Comparison of ENCODE assay signal across 34 cellular contexts in genomic region chr15:80766275-80766674, GRCh38. TPM values are rescaled to one million over a fixed set of nuclear protein-coding genes. Genes with fewer than 3 reads are reported as not detected.
"Had no signal": no experiment of that assay in that cellular context is flagged by ENCODE, and none has a peak within 500 bp of the region (broad histone marks: within the 10 kb centered on the region; RNA-seq: fewer than 3 reads in every experiment).

No MANE protein-coding gene starts in this region.

- H3K4me1 Mint-ChIP-seq: activated CD4-positive, alpha-beta T cell treated with anti-CD3 and anti-CD28 coated beads for 36 hours; activated CD4-positive, alpha-beta T cell treated with anti-CD3 and anti-CD28 coated beads, Interleukin-2, amount 10 ng/mL, durations not matched to agents 24 days and 14 days; activated CD8-positive, alpha-beta memory T cell treated with anti-CD3 and anti-CD28 coated beads, Interleukin-2, amount 10 ng/mL, durations not matched to agents 7 days and 5 days; activated naive CD4-positive, alpha-beta T cell treated with anti-CD3 and anti-CD28 coated beads, Interleukin-2, amount 10 ng/mL, durations not matched to agents 7 days and 5 days; activated naive CD8-positive, alpha-beta T cell treated with anti-CD3 and anti-CD28 coated beads, Interleukin-2, amount 10 ng/mL, durations not matched to agents 7 days and 5 days; brain had no signal

- DNase-seq: activated CD4-positive, alpha-beta memory T cell treated with anti-CD3 and anti-CD28 coated beads for 36 hours; activated CD4-positive, alpha-beta T cell treated with anti-CD3 and anti-CD28 coated beads for 36 hours; activated CD4-positive, alpha-beta T cell treated with anti-CD3 and anti-CD28 coated beads, Interleukin-2, amount 10 ng/mL, durations not matched to agents 24 days and 14 days; activated CD4-positive, CD25-positive, alpha-beta regulatory T cell; activated CD4-positive, CD25-positive, alpha-beta regulatory T cell treated with anti-CD3 and anti-CD28 coated beads, Interleukin-2, amount 50 U/mL, for 72 hours; activated CD8-positive, alpha-beta memory T cell treated with anti-CD3 and anti-CD28 coated beads, Interleukin-2, amount 10 ng/mL, durations not matched to agents 7 days and 5 days; activated CD8-positive, alpha-beta memory T cell treated with anti-CD3 and anti-CD28 coated beads, Interleukin-2, amount 50 U/mL, for 4 hours; activated CD8-positive, alpha-beta T cell treated with anti-CD3 and anti-CD28 coated beads, Interleukin-2, amount 10 ng/mL, durations not matched to agents 7 days and 5 days; activated effector memory CD4-positive, alpha-beta T cell treated with anti-CD3 and anti-CD28 coated beads, Interleukin-2, amount 50 U/mL, for 16 hours; activated naive CD4-positive, alpha-beta T cell; activated naive CD4-positive, alpha-beta T cell treated with anti-CD3 and anti-CD28 coated beads, Interleukin-2, amount 10 ng/mL, durations not matched to agents 7 days and 5 days; activated naive CD8-positive, alpha-beta T cell treated with anti-CD3 and anti-CD28 coated beads, Interleukin-2, amount 10 ng/mL, durations not matched to agents 7 days and 5 days; activated T-cell treated with anti-CD3 and anti-CD28 coated beads, Interleukin-2, amount 50 U/mL, for 1 hour; activated T-cell treated with anti-CD3 and anti-CD28 coated beads, Interleukin-2, amount 50 U/mL, for 48 hours; central memory CD4-positive, alpha-beta T cell; cerebellar nuclear complex; colonic mucosa; effector CD8-positive, alpha-beta T cell; esophagus squamous epithelium; foreskin melanocyte; heart right ventricle; T-helper 2 cell had no signal

- H3K4me3 ChIP-seq: ascending aorta, breast epithelium, cardiac muscle cell, colonic mucosa, esophagus squamous epithelium, gastroesophageal sphincter, heart right ventricle had no signal

- H3K36me3 Mint-ChIP-seq: activated CD4-positive, alpha-beta memory T cell treated with anti-CD3 and anti-CD28 coated beads for 36 hours; activated CD8-positive, alpha-beta memory T cell treated with anti-CD3 and anti-CD28 coated beads, Interleukin-2, amount 10 ng/mL, durations not matched to agents 7 days and 5 days; activated naive CD4-positive, alpha-beta T cell treated with anti-CD3 and anti-CD28 coated beads, Interleukin-2, amount 10 ng/mL, durations not matched to agents 7 days and 5 days; activated naive CD4-positive, alpha-beta T cell treated with anti-CD3 and anti-CD28 coated beads, Interleukin-2, amount 50 U/mL, for 72 hours; activated naive CD8-positive, alpha-beta T cell treated with anti-CD3 and anti-CD28 coated beads, Interleukin-2, amount 10 ng/mL, durations not matched to agents 7 days and 5 days; brain had no signal

- H3K27ac ChIP-seq: ascending aorta, breast epithelium, cardiac muscle cell, colonic mucosa, epithelial cell of prostate, esophagus squamous epithelium, gastroesophageal sphincter, heart right ventricle had no signal

- H3K4me3 Mint-ChIP-seq: activated CD4-positive, alpha-beta memory T cell treated with anti-CD3 and anti-CD28 coated beads for 36 hours; activated CD4-positive, alpha-beta T cell treated with anti-CD3 and anti-CD28 coated beads for 36 hours; activated CD4-positive, alpha-beta T cell treated with anti-CD3 and anti-CD28 coated beads, Interleukin-2, amount 10 ng/mL, durations not matched to agents 24 days and 14 days; activated CD8-positive, alpha-beta memory T cell treated with anti-CD3 and anti-CD28 coated beads, Interleukin-2, amount 10 ng/mL, durations not matched to agents 7 days and 5 days; activated CD8-positive, alpha-beta T cell treated with anti-CD3 and anti-CD28 coated beads, Interleukin-2, amount 10 ng/mL, durations not matched to agents 7 days and 5 days; activated naive CD4-positive, alpha-beta T cell treated with anti-CD3 and anti-CD28 coated beads, Interleukin-2, amount 10 ng/mL, durations not matched to agents 7 days and 5 days; activated naive CD8-positive, alpha-beta T cell treated with anti-CD3 and anti-CD28 coated beads, Interleukin-2, amount 10 ng/mL, durations not matched to agents 7 days and 5 days; activated T-helper 1 cell treated with anti-CD3 and anti-CD28 coated beads, Interleukin-12 subunit alpha, Interleukin-12 subunit beta, Interleukin-2, Interleukin-4 antibody, amounts not matched to agents 30 ng/mL and 10 ng/mL and 1 ng/mL, durations not matched to agents 14 hours and 24 hours and 36 hours; brain had no signal

- H3K27me3 Mint-ChIP-seq: activated CD4-positive, alpha-beta memory T cell treated with anti-CD3 and anti-CD28 coated beads for 36 hours; activated naive CD4-positive, alpha-beta T cell treated with anti-CD3 and anti-CD28 coated beads, Interleukin-2, amount 10 ng/mL, durations not matched to agents 7 days and 5 days had no signal

- H3K36me3 ChIP-seq: ascending aorta, breast epithelium, cardiac muscle cell, colonic mucosa, esophagus squamous epithelium, gastroesophageal sphincter, heart right ventricle had no signal

- H3K9me3 Mint-ChIP-seq: activated CD4-positive, alpha-beta memory T cell treated with anti-CD3 and anti-CD28 coated beads for 36 hours; activated CD4-positive, alpha-beta T cell treated with anti-CD3 and anti-CD28 coated beads, Interleukin-2, amount 10 ng/mL, durations not matched to agents 24 days and 14 days; activated naive CD4-positive, alpha-beta T cell treated with anti-CD3 and anti-CD28 coated beads, Interleukin-2, amount 10 ng/mL, durations not matched to agents 7 days and 5 days; activated naive CD4-positive, alpha-beta T cell treated with anti-CD3 and anti-CD28 coated beads, Interleukin-2, amount 50 U/mL, for 72 hours; activated naive CD8-positive, alpha-beta T cell treated with anti-CD3 and anti-CD28 coated beads, Interleukin-2, amount 10 ng/mL, durations not matched to agents 7 days and 5 days; activated T-helper 1 cell treated with anti-CD3 and anti-CD28 coated beads, Interleukin-12 subunit alpha, Interleukin-12 subunit beta, Interleukin-2, Interleukin-4 antibody, amounts not matched to agents 30 ng/mL and 10 ng/mL and 1 ng/mL, durations not matched to agents 14 hours and 24 hours and 36 hours; activated T-helper 2 cell treated with anti-CD3 and anti-CD28 coated beads, Interferon-gamma antibody, Interleukin-2, Interleukin-4, amounts not matched to agents 10 μg/mL and 5 μg/mL and 100 μg/mL, durations not matched to agents 14 hours and 24 hours and 36 hours had no signal

- FAIRE-seq: endometrium had no signal

- ATAC-seq: activated CD4-positive, alpha-beta T cell treated with anti-CD3 and anti-CD28 coated beads for 36 hours; activated CD8-positive, alpha-beta memory T cell treated with anti-CD3 and anti-CD28 coated beads, Interleukin-2, amount 10 ng/mL, durations not matched to agents 7 days and 5 days; activated CD8-positive, alpha-beta T cell treated with anti-CD3 and anti-CD28 coated beads, Interleukin-2, amount 10 ng/mL, durations not matched to agents 7 days and 5 days; activated naive CD4-positive, alpha-beta T cell treated with anti-CD3 and anti-CD28 coated beads, Interleukin-2, amount 50 U/mL, for 72 hours; gastroesophageal sphincter; heart right ventricle had no signal

- H3K9me3 ChIP-seq: ascending aorta, breast epithelium, colonic mucosa, esophagus squamous epithelium, gastroesophageal sphincter, heart right ventricle had no signal

- H3K4me1 ChIP-seq: ascending aorta, breast epithelium, colonic mucosa, gastroesophageal sphincter, heart right ventricle had no signal

- H3K27me3 ChIP-seq: ascending aorta, breast epithelium, cardiac muscle cell, colonic mucosa, esophagus squamous epithelium, gastroesophageal sphincter, heart right ventricle had no signal

- H3K27ac Mint-ChIP-seq: activated CD4-positive, alpha-beta memory T cell treated with anti-CD3 and anti-CD28 coated beads for 36 hours; activated CD4-positive, alpha-beta T cell treated with anti-CD3 and anti-CD28 coated beads for 36 hours; activated CD4-positive, alpha-beta T cell treated with anti-CD3 and anti-CD28 coated beads, Interleukin-2, amount 10 ng/mL, durations not matched to agents 24 days and 14 days; activated CD8-positive, alpha-beta memory T cell treated with anti-CD3 and anti-CD28 coated beads, Interleukin-2, amount 10 ng/mL, durations not matched to agents 7 days and 5 days; activated CD8-positive, alpha-beta T cell treated with anti-CD3 and anti-CD28 coated beads, Interleukin-2, amount 10 ng/mL, durations not matched to agents 7 days and 5 days; activated naive CD4-positive, alpha-beta T cell treated with anti-CD3 and anti-CD28 coated beads, Interleukin-2, amount 10 ng/mL, durations not matched to agents 7 days and 5 days; activated naive CD4-positive, alpha-beta T cell treated with anti-CD3 and anti-CD28 coated beads, Interleukin-2, amount 50 U/mL, for 72 hours; activated naive CD8-positive, alpha-beta T cell treated with anti-CD3 and anti-CD28 coated beads, Interleukin-2, amount 10 ng/mL, durations not matched to agents 7 days and 5 days; activated T-helper 1 cell treated with anti-CD3 and anti-CD28 coated beads, Interleukin-12 subunit alpha, Interleukin-12 subunit beta, Interleukin-2, Interleukin-4 antibody, amounts not matched to agents 30 ng/mL and 10 ng/mL and 1 ng/mL, durations not matched to agents 14 hours and 24 hours and 36 hours; activated T-helper 2 cell treated with anti-CD3 and anti-CD28 coated beads, Interferon-gamma antibody, Interleukin-2, Interleukin-4, amounts not matched to agents 10 μg/mL and 5 μg/mL and 100 μg/mL, durations not matched to agents 14 hours and 24 hours and 36 hours; brain had no signal

RNA-seq across cellular contexts. Expression of gene CEMIP, which starts 12.9 kb away (rescaled TPM):
- total RNA-seq: activated CD4-positive, alpha-beta T cell treated with anti-CD3 and anti-CD28 coated beads, Interleukin-2, amount 10 ng/mL, durations not matched to agents 24 days and 14 days; activated CD8-positive, alpha-beta memory T cell treated with anti-CD3 and anti-CD28 coated beads for 36 hours; activated CD8-positive, alpha-beta memory T cell treated with anti-CD3 and anti-CD28 coated beads, Interleukin-2, amount 10 ng/mL, durations not matched to agents 7 days and 5 days; activated CD8-positive, alpha-beta T cell treated with anti-CD3 and anti-CD28 coated beads, Interleukin-2, amount 10 ng/mL, durations not matched to agents 7 days and 5 days; activated naive CD4-positive, alpha-beta T cell treated with anti-CD3 and anti-CD28 coated beads, Interleukin-2, amount 50 U/mL, for 72 hours; ascending aorta; endothelial cell of umbilical vein had no signal
